ENCODE assay signal across 12 cellular contexts in genomic region chr2:69196327-69197117, GRCh38.
DNase-seq lines count a peak whose midpoint lies in the region; ATAC-seq lines count a peak whose summit lies in the region.
"Had no signal": no experiment of that assay in that cellular context is flagged by ENCODE, and none has a peak within 500 bp of the region (broad histone marks: within the 10 kb centered on the region; RNA-seq: fewer than 3 reads in every experiment).

No MANE protein-coding gene starts in this region.

- H3K9me3 Mint-ChIP-seq in activated CD4-positive, alpha-beta memory T cell treated with anti-CD3 and anti-CD28 coated beads, Interleukin-2, amount 10 ng/mL, durations not matched to agents 7 days and 5 days: no peaks in the 10 kb centered on the region
- H3K9me3 Mint-ChIP-seq: activated T-cell treated with anti-CD3 and anti-CD28 coated beads, Interleukin-2, amount 50 U/mL, for 72 hours had no signal

- no peak for ATAC-seq in HG03045 (IDR thresholded peaks at IDR 0.05; ENCODE audit: unreplicated experiment)
- ATAC-seq: activated T-cell treated with anti-CD3 and anti-CD28 coated beads, Interleukin-2, amount 50 U/mL, for 72 hours; left ventricle myocardium superior had no signal

- H3K4me3 Mint-ChIP-seq in activated CD4-positive, alpha-beta memory T cell treated with anti-CD3 and anti-CD28 coated beads, Interleukin-2, amount 10 ng/mL, durations not matched to agents 7 days and 5 days: no peak overlapping the region
- H3K4me3 Mint-ChIP-seq: activated T-cell treated with anti-CD3 and anti-CD28 coated beads, Interleukin-2, amount 50 U/mL, for 72 hours had no signal

- no peaks in the 10 kb centered on the region for H3K4me1 Mint-ChIP-seq in activated CD4-positive, alpha-beta memory T cell treated with anti-CD3 and anti-CD28 coated beads, Interleukin-2, amount 10 ng/mL, durations not matched to agents 7 days and 5 days

- no peak overlapping the region for H3K27ac Mint-ChIP-seq in activated CD4-positive, alpha-beta memory T cell treated with anti-CD3 and anti-CD28 coated beads, Interleukin-2, amount 10 ng/mL, durations not matched to agents 7 days and 5 days
- H3K27ac Mint-ChIP-seq: activated T-cell treated with anti-CD3 and anti-CD28 coated beads, Interleukin-2, amount 50 U/mL, for 72 hours had no signal

- DNase-seq in EH (ENCODE audit: low read depth) (peak; percentile 92), RKO (ENCODE audit: low spot score) (peak; percentile 27), fibroblast of gingiva (ENCODE audit: low read depth) (peak; percentile 90), renal cortical epithelial cell (ENCODE audit: low read depth) (peak; percentile 54), NCI-H2081 (lab: John Stamatoyannopoulos, UW) (no peak), activated gamma-delta T cell treated with Interleukin-2 at 50 U/mL for 16 hours (no peak)
- no peak for DNase-seq in activated CD4-positive, alpha-beta memory T cell treated with anti-CD3 and anti-CD28 coated beads, Interleukin-2, amount 10 ng/mL, durations not matched to agents 7 days and 5 days
- DNase-seq: activated T-cell treated with anti-CD3 and anti-CD28 coated beads, Interleukin-2, amount 50 U/mL, for 72 hours; left ventricle myocardium superior; NCI-H1048; thyroid gland had no signal

- CTCF ChIA-PET in activated CD4-positive, alpha-beta memory T cell treated with anti-CD3 and anti-CD28 coated beads, Interleukin-2, amount 10 ng/mL, durations not matched to agents 7 days and 5 days (lab: Charles Lee): no interaction called here

- no peaks in the 10 kb centered on the region for H3K36me3 Mint-ChIP-seq in activated CD4-positive, alpha-beta memory T cell treated with anti-CD3 and anti-CD28 coated beads, Interleukin-2, amount 10 ng/mL, durations not matched to agents 7 days and 5 days (ENCODE audit: low read depth)

- POLR2A ChIA-PET in activated CD4-positive, alpha-beta memory T cell treated with anti-CD3 and anti-CD28 coated beads, Interleukin-2, amount 10 ng/mL, durations not matched to agents 7 days and 5 days (lab: Charles Lee): no interaction called here

- H3K27me3 Mint-ChIP-seq in activated CD4-positive, alpha-beta memory T cell treated with anti-CD3 and anti-CD28 coated beads, Interleukin-2, amount 10 ng/mL, durations not matched to agents 7 days and 5 days: peaks cover 33% of the 10 kb centered on the region

Comparison
In these comparisons a context has a peak if more than half of its experiments do, and no peak if none do; other contexts are left out.
1. DNase-seq: peak in EH (single experiment), RKO (single experiment), fibroblast of gingiva (single experiment) and renal cortical epithelial cell (single experiment); none in NCI-H2081 (0 of 2), activated gamma-delta T cell treated with Interleukin-2 at 50 U/mL for 16 hours (single experiment) and activated CD4-positive, alpha-beta memory T cell treated with anti-CD3 and anti-CD28 coated beads, Interleukin-2, amount 10 ng/mL, durations not matched to agents 7 days and 5 days (single experiment).